In the genomic region with DNA sequence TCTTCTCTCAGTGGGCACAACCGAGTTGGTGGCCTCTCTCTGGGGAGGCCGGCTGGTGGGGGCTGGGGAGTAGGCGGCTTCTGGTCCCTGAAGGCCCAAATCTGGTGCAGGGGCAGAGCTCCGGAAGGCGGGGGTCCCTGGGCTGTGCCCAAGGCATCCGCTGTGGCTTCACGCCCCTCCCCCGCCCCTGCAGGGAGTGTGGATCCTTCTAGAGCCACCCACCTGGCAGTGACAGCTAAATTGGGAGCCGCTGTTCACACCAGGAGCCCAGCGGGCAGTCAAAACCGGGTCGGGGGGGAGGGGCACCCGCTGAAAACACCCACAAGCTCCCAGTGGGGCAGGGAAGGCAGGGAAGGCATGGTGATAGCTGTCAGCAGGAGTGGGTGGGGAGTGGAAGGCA, we compare ENCODE assay signal across 22 cellular contexts.
"Had no signal": no experiment of that assay in that cellular context is flagged by ENCODE, and none has a peak within 500 bp of the region (broad histone marks: within the 10 kb centered on the region; RNA-seq: fewer than 3 reads in every experiment).

No MANE protein-coding gene starts in this region.

- H3K4me1 ChIP-seq: parathyroid adenoma, psoas muscle, right lobe of liver, testis, upper lobe of right lung had no signal

- H3K9me3 ChIP-seq: psoas muscle, right lobe of liver, sigmoid colon, stomach, testis, tibial artery, transverse colon, upper lobe of right lung, uterus had no signal

- H3K27ac ChIP-seq: parathyroid adenoma, psoas muscle, right lobe of liver, sigmoid colon, stomach, testis, tibial artery, transverse colon, upper lobe of right lung, uterus had no signal

- H2AFZ ChIP-seq: parathyroid adenoma had no signal

- H3K4me3 ChIP-seq: psoas muscle, right lobe of liver, sigmoid colon, stomach, testis, tibial artery, transverse colon, upper lobe of right lung, uterus had no signal

- H3K27me3 ChIP-seq: right lobe of liver, testis, upper lobe of right lung, uterus had no signal

- ATAC-seq: naive thymus-derived CD8-positive, alpha-beta T cell; psoas muscle; right cardiac atrium; right lobe of liver; stimulated activated effector memory CD8-positive, alpha-beta T cell treated with anti-CD3 and anti-CD28 coated beads, Interleukin-12 subunit alpha, Interleukin-12 subunit beta, amount 100 ng/mL, for 72 hours; stimulated activated naive B cell treated with anti-CD40 and anti-IgM and Interleukin-4, amounts not matched to agents 10 μg/mL and 1 μg/mL and 100 μg/mL, for 72 hours; upper lobe of right lung had no signal

- H3K9ac ChIP-seq: parathyroid adenoma had no signal

- DNase-seq: naive B cell; naive thymus-derived CD8-positive, alpha-beta T cell; nephron progenitor cell; psoas muscle; right lobe of liver; sigmoid colon; small intestine; stimulated activated CD4-positive, alpha-beta T cell treated with anti-CD3 and anti-CD28 coated beads, Interleukin-15, amount 100 ng/mL, for 24 hours; stimulated activated CD4-positive, alpha-beta T cell treated with anti-CD3 and anti-CD28 coated beads, Interleukin-2, amount 100 ng/mL, for 24 hours; stimulated activated CD4-positive, alpha-beta T cell treated with anti-CD3 and anti-CD28 coated beads, Interleukin-2, amount 100 ng/mL, for 48 hours; stimulated activated CD4-positive, alpha-beta T cell treated with anti-CD3 and anti-CD28 coated beads, Interleukin-4, amount 100 ng/mL, for 24 hours; stimulated activated naive B cell treated with anti-CD40 and anti-IgM and Interleukin-4, amounts not matched to agents 10 μg/mL and 1 μg/mL and 100 μg/mL, for 72 hours; stimulated activated naive CD4-positive, alpha-beta T cell treated with Interleukin-2 at 50 U/mL for 16 hours; stomach; testis; tibial artery; transverse colon; upper lobe of right lung; uterus had no signal

- H3K36me3 ChIP-seq: right lobe of liver, sigmoid colon, stomach, tibial artery, transverse colon, upper lobe of right lung, uterus had no signal
